Comparison of ENCODE assay signal across 1 cellular context in genomic region chr20:17642404-17643269, GRCh38.
TF ChIP-seq lines count a peak whose summit lies in the region.

No MANE protein-coding gene starts in this region.

TF ChIP-seq in liver, 16 proteins besides CTCF, POLR2A, EP300 and RAD21 (continued from another document):
- TF ChIP-seq ZBTB33 (IDR thresholded peaks at IDR 0.05), result no peak
- no peak for TF ChIP-seq NR2F2 (IDR thresholded peaks at IDR 0.05)
